Comparison of ENCODE assay signal across 8 cellular contexts in the genomic region with DNA sequence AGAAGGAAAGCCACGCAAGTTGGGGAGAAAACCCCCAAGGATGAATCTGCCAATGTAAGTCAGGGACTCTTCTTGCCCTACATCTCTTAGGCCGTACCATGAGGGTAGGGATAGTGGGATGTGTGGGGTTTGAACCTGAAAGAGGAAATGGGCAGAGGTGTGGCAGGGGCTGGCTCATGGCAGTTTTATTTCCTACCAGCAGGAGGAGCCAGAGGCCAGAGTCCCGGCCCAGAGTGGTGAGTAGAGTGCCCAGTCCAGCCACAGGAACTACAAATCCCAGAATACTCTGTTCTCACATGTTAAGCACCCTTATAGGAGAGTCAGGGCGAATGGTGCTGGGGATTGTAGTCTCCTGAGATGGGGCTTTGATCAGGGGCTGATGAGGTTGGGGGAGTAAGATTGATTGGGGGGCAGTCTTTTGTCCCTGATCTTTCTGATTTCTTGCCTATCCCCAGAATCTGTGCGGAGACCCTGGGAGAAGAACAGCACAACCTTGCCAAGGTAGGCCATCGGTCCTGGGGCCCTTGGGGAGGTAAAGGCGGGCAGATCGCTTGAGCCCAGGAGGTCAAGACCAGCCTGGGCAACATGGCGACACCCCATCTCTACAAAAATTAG. TPM values are rescaled to one million over a fixed set of nuclear protein-coding genes. Genes with fewer than 3 reads are reported as not detected.
DNase-seq lines count a peak whose midpoint lies in the region; ATAC-seq and TF ChIP-seq lines count a peak whose summit lies in the region.

No MANE protein-coding gene starts in this region.

- H3K4me1 ChIP-seq in neural progenitor cell: no peaks in the 10 kb centered on the region
- H3K4me1 ChIP-seq in tibial artery: peaks cover 0 to 22% (median 8%) of the 10 kb centered on the region in 4 donors

- H3K4me3 ChIP-seq in fibroblast of the aortic adventitia (ENCODE audit: low read depth, low read length): no peak overlapping the region
- H3K4me3 ChIP-seq in neural progenitor cell: no peak overlapping the region
- no peak overlapping the region for H3K4me3 ChIP-seq in tibial artery

- no peaks in the 10 kb centered on the region for H3K9me3 Mint-ChIP-seq in activated T-helper 17 cell treated with anti-CD3 and anti-CD28 coated beads, Interleukin-2, amount 50 U/mL, for 72 hours
- no peaks in the 10 kb centered on the region for H3K9me3 Mint-ChIP-seq in neural progenitor cell

- ATAC-seq in activated T-helper 17 cell treated with anti-CD3 and anti-CD28 coated beads, Interleukin-2, amount 50 U/mL, for 72 hours (replicated peaks): peak; percentile 92

- H3K27ac ChIP-seq in neural progenitor cell: no peak overlapping the region
- H3K27ac ChIP-seq in tibial artery: peak overlapping the region; percentile 9 to 24

- TF ChIP-seq CTCF in fibroblast of the aortic adventitia (IDR thresholded peaks at IDR 0.05; ENCODE audit: insufficient read depth, low read length): peak; percentile 93
- peak; percentile 83 for TF ChIP-seq CTCF in neural progenitor cell (IDR thresholded peaks at IDR 0.05)
- TF ChIP-seq CTCF in tibial artery (IDR thresholded peaks at IDR 0.05): peak; percentile 86 to 92

- intact Hi-C loops in tibial artery (cut with DNase I; ENCODE audit: low total_unique reads): loop anchor here (2.0 kb wide), 1 partner anchor 119 kb away; no protein-coding TSS in a partner anchor

- peak overlapping the region; percentile 80 for H3K27ac Mint-ChIP-seq in activated T-helper 17 cell treated with anti-CD3 and anti-CD28 coated beads, Interleukin-2, amount 50 U/mL, for 72 hours
- peak overlapping the region; percentile 17 for H3K27ac Mint-ChIP-seq in neural progenitor cell

- H2AFZ ChIP-seq in neural progenitor cell (replicated peaks): no peak overlapping the region

- H3K9me3 ChIP-seq in neural progenitor cell (ENCODE audit: low read depth) (no peaks in the 10 kb centered on the region), tibial artery (no peaks in the 10 kb centered on the region)

- peak; percentile 84 for DNase-seq in DMS53 treated with DMSO at 0.1 percent for 48 hours (lab: John Stamatoyannopoulos, UW; ENCODE audit: unreplicated experiment)
- peak; percentile 22 for DNase-seq in GOT3 (lab: John Stamatoyannopoulos, UW)
- peak; percentile 94 for DNase-seq in MV-4-11 (lab: John Stamatoyannopoulos, UW)
- peak; percentile 70 for DNase-seq in SIG-M5 (lab: John Stamatoyannopoulos, UW)
- DNase-seq in fibroblast of the aortic adventitia (ENCODE audit: low read depth): peak; percentile 90
- DNase-seq in neural progenitor cell (ENCODE audit: low spot score): peak; percentile 93
- peak; percentile 77 to 88 for DNase-seq in tibial artery

- no peak overlapping the region for H3K4me3 Mint-ChIP-seq in activated T-helper 17 cell treated with anti-CD3 and anti-CD28 coated beads, Interleukin-2, amount 50 U/mL, for 72 hours
- H3K4me3 Mint-ChIP-seq in neural progenitor cell: peak overlapping the region; percentile 64

- no peak overlapping the region for H3K9ac ChIP-seq in neural progenitor cell

- H3K4me2 ChIP-seq in neural progenitor cell: no peak overlapping the region

- peaks cover 31% of the 10 kb centered on the region for H3F3A ChIP-seq in neural progenitor cell (ENCODE audit: low read depth)

- no peaks in the 10 kb centered on the region for H3K36me3 ChIP-seq in neural progenitor cell
- peaks cover 62 to 81% (median 68%) of the 10 kb centered on the region in 3 donors for H3K36me3 ChIP-seq in tibial artery

- H3K36me3 Mint-ChIP-seq in activated T-helper 17 cell treated with anti-CD3 and anti-CD28 coated beads, Interleukin-2, amount 50 U/mL, for 72 hours (ENCODE audit: low read depth): peaks cover 95% of the 10 kb centered on the region
- peaks cover 16% of the 10 kb centered on the region for H3K36me3 Mint-ChIP-seq in neural progenitor cell

- H3K4me1 Mint-ChIP-seq in activated T-helper 17 cell treated with anti-CD3 and anti-CD28 coated beads, Interleukin-2, amount 50 U/mL, for 72 hours: peaks cover 19% of the 10 kb centered on the region
- peaks cover 10% of the 10 kb centered on the region for H3K4me1 Mint-ChIP-seq in neural progenitor cell

- no peaks in the 10 kb centered on the region for H3K79me2 ChIP-seq in neural progenitor cell (ENCODE audit: low read depth)

- H4K20me1 ChIP-seq in neural progenitor cell (ENCODE audit: low read depth): peaks cover 5% of the 10 kb centered on the region

- H3K27me3 ChIP-seq in neural progenitor cell: no peaks in the 10 kb centered on the region
- H3K27me3 ChIP-seq in tibial artery: no peaks in the 10 kb centered on the region

- no peaks in the 10 kb centered on the region for H3K27me3 Mint-ChIP-seq in activated T-helper 17 cell treated with anti-CD3 and anti-CD28 coated beads, Interleukin-2, amount 50 U/mL, for 72 hours
- peaks cover 10% of the 10 kb centered on the region for H3K27me3 Mint-ChIP-seq in neural progenitor cell (ENCODE audit: insufficient read depth, low read depth)

RNA-seq across cellular contexts. Expression of a gene that starts 16.5 kb away (rescaled TPM):
- 100 to 1,000 TPM; 151 to 196 TPM for total RNA-seq in activated T-helper 17 cell treated with anti-CD3 and anti-CD28 coated beads, Interleukin-2, amount 50 U/mL, for 72 hours
- total RNA-seq in fibroblast of the aortic adventitia (ENCODE audit: low replicate concordance): 31.6 and 33.3 TPM in 2 replicates
- 32.6 and 62.2 TPM in 2 replicates for total RNA-seq in neural progenitor cell (ENCODE audit: low replicate concordance)

RNA-seq across cellular contexts. Expression of a gene that starts 25.5 kb away (rescaled TPM):
- total RNA-seq in activated T-helper 17 cell treated with anti-CD3 and anti-CD28 coated beads, Interleukin-2, amount 50 U/mL, for 72 hours: 1 to 10 TPM; 4.3 to 5.2 TPM
- 0.99 and 2.4 TPM in 2 replicates for total RNA-seq in fibroblast of the aortic adventitia (ENCODE audit: low replicate concordance)
- total RNA-seq in neural progenitor cell (ENCODE audit: low replicate concordance): 2.4 and 3.6 TPM in 2 replicates

RNA-seq across cellular contexts. Expression of a gene that starts 26.9 kb away (rescaled TPM):
- total RNA-seq in activated T-helper 17 cell treated with anti-CD3 and anti-CD28 coated beads, Interleukin-2, amount 50 U/mL, for 72 hours: 1 to 10 TPM; 5.3 to 8.6 TPM
- total RNA-seq in fibroblast of the aortic adventitia (ENCODE audit: low replicate concordance) (5.7 and 26.8 TPM in 2 replicates), neural progenitor cell (ENCODE audit: low replicate concordance) (4.8 and 10.4 TPM in 2 replicates)

RNA-seq across cellular contexts. Expression of a gene that starts 56.0 kb away (rescaled TPM):
- total RNA-seq in activated T-helper 17 cell treated with anti-CD3 and anti-CD28 coated beads, Interleukin-2, amount 50 U/mL, for 72 hours: 10 to 100 TPM; 20.7 to 39.2 TPM
- total RNA-seq in fibroblast of the aortic adventitia (ENCODE audit: low replicate concordance) (0.33 and 0.81 TPM in 2 replicates), neural progenitor cell (ENCODE audit: low replicate concordance) (2.3 and 5.4 TPM in 2 replicates)

Comparison
In these comparisons a context has a peak if more than half of its experiments do, and no peak if none do; other contexts are left out.
1. DNase-seq: peak in every context shown above with its lines; median percentile 94 in MV-4-11; 93 in neural progenitor cell; 90 in fibroblast of the aortic adventitia; 84 in DMS53 treated with DMSO at 0.1 percent for 48 hours; 82 in tibial artery; 70 in SIG-M5; 22 in GOT3.